ENCODE assay signal across 1 cellular context in genomic region chr10:61902448-61903183, GRCh38.
A peak's percentile ranks its signal among the peaks of the same experiment; 100 is the strongest.
TF ChIP-seq lines count a peak whose summit lies in the region.

No MANE protein-coding gene starts in this region.

TF ChIP-seq in K562, 482 proteins besides CTCF, POLR2A, EP300 and RAD21 (continued from another document and continues in another):
- TF ChIP-seq PRDM10 (IDR thresholded peaks at IDR 0.05; ENCODE audit: partially characterized antibody) (no peak), COPS2 (conservative IDR thresholded peaks at IDR 0.05) (no peak), CSDE1 (IDR thresholded peaks at IDR 0.05) (peak; percentile 45 to 78; a peak in 2 of 4 replicates), NR2C2 (CRISPR knock-in tag; IDR thresholded peaks at IDR 0.05) (no peak), NR2C2 (tag; IDR thresholded peaks at IDR 0.05) (no peak), NR4A1 (CRISPR knock-in tag; IDR thresholded peaks at IDR 0.05) (no peak), NR4A1 (tag; IDR thresholded peaks at IDR 0.05) (no peak), HDAC6 (IDR thresholded peaks at IDR 0.05; ENCODE audit: low read depth, low read length) (no peak), ZBTB2 (IDR thresholded peaks at IDR 0.05) (peak; percentile 30; the same call in 1 of the 2 replicates), TAF15 (IDR thresholded peaks at IDR 0.05; ENCODE audit: low read depth, low read length) (no peak), BCLAF1 (IDR thresholded peaks at IDR 0.05; ENCODE audit: borderline replicate concordance in 1 of 2, control insufficient read depth in 1 of 2, low read depth in 2 of 2, low read length in 1 of 2) (0 out of 4 replicates have a peak, but pooled peaks of 1 of the 2 experiments have one; percentile 40), HDAC1 (IDR thresholded peaks at IDR 0.05) (peak in 1 of 2 experiments; percentile 74; a peak in 1 of 4 replicates), TSC22D4 (tag; IDR thresholded peaks at IDR 0.05) (0 out of 2 replicates have a peak, but pooled peaks have one; percentile 60), XRCC5 (IDR thresholded peaks at IDR 0.05; ENCODE audit: low read depth, low read length) (no peak), XRCC4 (IDR thresholded peaks at IDR 0.05; ENCODE audit: extremely low read depth, insufficient read depth, insufficient read length) (no peak), LARP7 (IDR thresholded peaks at IDR 0.05) (peak; percentile 99), ETS2 (tag; IDR thresholded peaks at IDR 0.05; ENCODE audit: borderline replicate concordance, poor library complexity, severe bottlenecking) (no peak), HMBOX1 (IDR thresholded peaks at IDR 0.05) (peak; percentile 19; the same call in 1 of the 2 replicates), SOX6 (IDR thresholded peaks at IDR 0.05) (peak; percentile 45; the same call in 1 of the 2 replicates), TAL1 (IDR thresholded peaks at IDR 0.05) (peak; percentile 33; the same call in 1 of the 2 replicates), FOXP1 (CRISPR knock-in tag; IDR thresholded peaks at IDR 0.05) (no peak), TRIM24 (IDR thresholded peaks at IDR 0.05) (0 out of 4 replicates have a peak, but pooled peaks have one; percentile 16 to 24), NCOA2 (IDR thresholded peaks at IDR 0.05; ENCODE audit: partially characterized antibody in 2 of 2) (peak in 1 of 2 experiments; percentile 15), CHD1 (IDR thresholded peaks at IDR 0.05; ENCODE audit: low read length) (no peak), CXXC5 (CRISPR knock-in tag; IDR thresholded peaks at IDR 0.05) (0 out of 2 replicates have a peak, but pooled peaks have one; percentile 4), NR1H2 (CRISPR knock-in tag; IDR thresholded peaks at IDR 0.05) (0 out of 2 replicates have a peak, but pooled peaks have one; percentile 24), ZNF282 (CRISPR knock-in tag; IDR thresholded peaks at IDR 0.05) (no peak), MAZ (CRISPR knock-in tag; conservative IDR thresholded peaks at IDR 0.05 in 1 of 2, IDR thresholded peaks at IDR 0.05 in 1 of 2) (0 out of 4 replicates have a peak, but pooled peaks of 1 of the 2 experiments have one; percentile 10), FOXK2 (conservative IDR thresholded peaks at IDR 0.05 in 1 of 2, IDR thresholded peaks at IDR 0.05 in 1 of 2; ENCODE audit: low read depth in 2 of 2) (peak; percentile 30 to 53; a peak in 1 of 4 replicates), ZNF444 (CRISPR knock-in tag; IDR thresholded peaks at IDR 0.05) (no peak), TOE1 (IDR thresholded peaks at IDR 0.05; ENCODE audit: borderline replicate concordance) (peak; percentile 71), TOE1 (CRISPR knock-in tag; IDR thresholded peaks at IDR 0.05; ENCODE audit: borderline replicate concordance, low read depth) (no peak), MBD1 (CRISPR knock-in tag; IDR thresholded peaks at IDR 0.05) (no peak), ARID1B (IDR thresholded peaks at IDR 0.05) (peak; percentile 62), SRSF7 (optimal IDR thresholded peaks at IDR 0.05; ENCODE audit: low read depth, low read length) (no peak), SAP30 (IDR thresholded peaks at IDR 0.05; ENCODE audit: borderline replicate concordance, insufficient read depth, low read depth, low read length, poor library complexity, severe bottlenecking) (peak; percentile 21), DPF2 (IDR thresholded peaks at IDR 0.05) (peak; percentile 78), ZBTB5 (IDR thresholded peaks at IDR 0.05) (peak; percentile 63; the same call in 1 of the 2 replicates), MCM7 (IDR thresholded peaks at IDR 0.05) (peak in 1 of 2 experiments; percentile 84; a peak in 1 of 4 replicates), ARNT (IDR thresholded peaks at IDR 0.05) (0 out of 4 replicates have a peak, but pooled peaks have one; percentile 54 to 66), NCOA4 (IDR thresholded peaks at IDR 0.05; ENCODE audit: partially characterized antibody) (peak; percentile 71)
- TF ChIP-seq, protein P1, sequence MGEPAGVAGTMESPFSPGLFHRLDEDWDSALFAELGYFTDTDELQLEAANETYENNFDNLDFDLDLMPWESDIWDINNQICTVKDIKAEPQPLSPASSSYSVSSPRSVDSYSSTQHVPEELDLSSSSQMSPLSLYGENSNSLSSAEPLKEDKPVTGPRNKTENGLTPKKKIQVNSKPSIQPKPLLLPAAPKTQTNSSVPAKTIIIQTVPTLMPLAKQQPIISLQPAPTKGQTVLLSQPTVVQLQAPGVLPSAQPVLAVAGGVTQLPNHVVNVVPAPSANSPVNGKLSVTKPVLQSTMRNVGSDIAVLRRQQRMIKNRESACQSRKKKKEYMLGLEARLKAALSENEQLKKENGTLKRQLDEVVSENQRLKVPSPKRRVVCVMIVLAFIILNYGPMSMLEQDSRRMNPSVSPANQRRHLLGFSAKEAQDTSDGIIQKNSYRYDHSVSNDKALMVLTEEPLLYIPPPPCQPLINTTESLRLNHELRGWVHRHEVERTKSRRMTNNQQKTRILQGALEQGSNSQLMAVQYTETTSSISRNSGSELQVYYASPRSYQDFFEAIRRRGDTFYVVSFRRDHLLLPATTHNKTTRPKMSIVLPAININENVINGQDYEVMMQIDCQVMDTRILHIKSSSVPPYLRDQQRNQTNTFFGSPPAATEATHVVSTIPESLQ (CRISPR knock-in tag; IDR thresholded peaks at IDR 0.05), result 0 out of 2 replicates have a peak, but pooled peaks have one; percentile 55
- TF ChIP-seq, protein P2, sequence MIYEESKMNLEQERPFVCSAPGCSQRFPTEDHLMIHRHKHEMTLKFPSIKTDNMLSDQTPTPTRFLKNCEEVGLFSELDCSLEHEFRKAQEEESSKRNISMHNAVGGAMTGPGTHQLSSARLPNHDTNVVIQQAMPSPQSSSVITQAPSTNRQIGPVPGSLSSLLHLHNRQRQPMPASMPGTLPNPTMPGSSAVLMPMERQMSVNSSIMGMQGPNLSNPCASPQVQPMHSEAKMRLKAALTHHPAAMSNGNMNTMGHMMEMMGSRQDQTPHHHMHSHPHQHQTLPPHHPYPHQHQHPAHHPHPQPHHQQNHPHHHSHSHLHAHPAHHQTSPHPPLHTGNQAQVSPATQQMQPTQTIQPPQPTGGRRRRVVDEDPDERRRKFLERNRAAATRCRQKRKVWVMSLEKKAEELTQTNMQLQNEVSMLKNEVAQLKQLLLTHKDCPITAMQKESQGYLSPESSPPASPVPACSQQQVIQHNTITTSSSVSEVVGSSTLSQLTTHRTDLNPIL (CRISPR knock-in tag; IDR thresholded peaks at IDR 0.05), result no peak
- TF ChIP-seq, protein P3, sequence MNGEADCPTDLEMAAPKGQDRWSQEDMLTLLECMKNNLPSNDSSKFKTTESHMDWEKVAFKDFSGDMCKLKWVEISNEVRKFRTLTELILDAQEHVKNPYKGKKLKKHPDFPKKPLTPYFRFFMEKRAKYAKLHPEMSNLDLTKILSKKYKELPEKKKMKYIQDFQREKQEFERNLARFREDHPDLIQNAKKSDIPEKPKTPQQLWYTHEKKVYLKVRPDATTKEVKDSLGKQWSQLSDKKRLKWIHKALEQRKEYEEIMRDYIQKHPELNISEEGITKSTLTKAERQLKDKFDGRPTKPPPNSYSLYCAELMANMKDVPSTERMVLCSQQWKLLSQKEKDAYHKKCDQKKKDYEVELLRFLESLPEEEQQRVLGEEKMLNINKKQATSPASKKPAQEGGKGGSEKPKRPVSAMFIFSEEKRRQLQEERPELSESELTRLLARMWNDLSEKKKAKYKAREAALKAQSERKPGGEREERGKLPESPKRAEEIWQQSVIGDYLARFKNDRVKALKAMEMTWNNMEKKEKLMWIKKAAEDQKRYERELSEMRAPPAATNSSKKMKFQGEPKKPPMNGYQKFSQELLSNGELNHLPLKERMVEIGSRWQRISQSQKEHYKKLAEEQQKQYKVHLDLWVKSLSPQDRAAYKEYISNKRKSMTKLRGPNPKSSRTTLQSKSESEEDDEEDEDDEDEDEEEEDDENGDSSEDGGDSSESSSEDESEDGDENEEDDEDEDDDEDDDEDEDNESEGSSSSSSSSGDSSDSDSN (IDR thresholded peaks at IDR 0.05; ENCODE audit: borderline replicate concordance in 1 of 2, low read depth in 2 of 2, low read length in 2 of 2), result 0 out of 4 replicates have a peak, but pooled peaks have one; percentile 19 to 49
